24 cellular contexts compared by ENCODE assay signal in the genomic region with DNA sequence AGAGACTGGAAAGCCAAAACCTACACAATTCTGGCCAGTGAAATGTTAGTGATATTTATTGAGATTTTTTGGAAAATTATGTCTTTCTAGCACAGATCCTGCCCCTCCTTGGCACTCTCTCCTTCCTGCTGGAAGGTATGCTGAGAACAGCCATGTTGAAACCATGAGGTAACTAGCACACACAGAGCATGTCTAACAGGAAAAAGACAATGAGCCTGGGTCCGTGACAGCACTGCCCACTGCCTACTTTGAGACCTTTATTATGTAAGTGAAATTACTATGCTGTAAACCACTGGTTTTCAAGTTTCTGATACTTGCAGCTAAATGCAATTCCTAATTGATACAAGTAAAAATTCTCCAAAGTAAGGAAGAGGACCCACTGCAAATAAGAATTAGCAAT.
DNase-seq lines count a peak whose midpoint lies in the region; ATAC-seq and TF ChIP-seq lines count a peak whose summit lies in the region.
"Had no signal": no experiment of that assay in that cellular context is flagged by ENCODE, and none has a peak within 500 bp of the region (broad histone marks: within the 10 kb centered on the region; RNA-seq: fewer than 3 reads in every experiment).

No MANE protein-coding gene starts in this region.

- peaks cover 6% of the 10 kb centered on the region for H3K4me1 Mint-ChIP-seq in endodermal cell

- intact Hi-C loops in left ventricle myocardium inferior (cut with micrococcal nuclease): no loop called here

- TF ChIP-seq CTCF in DOHH2 (IDR thresholded peaks at IDR 0.05; ENCODE audit: low read depth, low read length, poor library complexity, severe bottlenecking) (no peak), GM13977 (IDR thresholded peaks at IDR 0.05; ENCODE audit: extremely low read depth, insufficient read depth, missing control alignments) (no peak), OCI-LY1 (IDR thresholded peaks at IDR 0.05; ENCODE audit: low read length) (no peak), endodermal cell (conservative IDR thresholded peaks at IDR 0.05) (no peak), left ventricle myocardium inferior (IDR thresholded peaks at IDR 0.05; ENCODE audit: borderline replicate concordance) (no peak)

- ATAC-seq in HG03097 (IDR thresholded peaks at IDR 0.05; ENCODE audit: low FRiP score, unreplicated experiment): no peak
- ATAC-seq: Panc1 had no signal

- H3K4me3 Mint-ChIP-seq in endodermal cell: no peak overlapping the region

- H3K79me2 ChIP-seq in DOHH2 (ENCODE audit: control insufficient read depth, low read length) (no peaks in the 10 kb centered on the region), OCI-LY1 (ENCODE audit: insufficient read depth, low read length) (no peaks in the 10 kb centered on the region)

- no peaks in the 10 kb centered on the region for H3K27me3 ChIP-seq in DOHH2 (ENCODE audit: control insufficient read depth, low read length)
- H3K27me3 ChIP-seq in OCI-LY1 (ENCODE audit: insufficient read depth, low read length): no peaks in the 10 kb centered on the region
- H3K27me3 ChIP-seq in endodermal cell (ENCODE audit: control insufficient read depth, insufficient read depth, low read length, poor library complexity, severe bottlenecking): no peaks in the 10 kb centered on the region
- no peaks in the 10 kb centered on the region for H3K27me3 ChIP-seq in left ventricle myocardium inferior (ENCODE audit: low read depth)

- H3K36me3 ChIP-seq in DOHH2 (ENCODE audit: control insufficient read depth, low read length) (peaks cover 3% of the 10 kb centered on the region; the same call in 1 of the 2 replicates), OCI-LY1 (ENCODE audit: insufficient read depth, low read length) (no peaks in the 10 kb centered on the region), endodermal cell (ENCODE audit: control insufficient read depth, insufficient read depth, low read length) (no peaks in the 10 kb centered on the region), left ventricle myocardium inferior (peaks cover 32% of the 10 kb centered on the region)

- H3K4me3 ChIP-seq in DOHH2 (ENCODE audit: low read length): no peak overlapping the region
- H3K4me3 ChIP-seq in OCI-LY1 (ENCODE audit: low read depth, low read length, poor library complexity, severe bottlenecking): no peak overlapping the region
- H3K4me3 ChIP-seq in endodermal cell (ENCODE audit: low read length): no peak overlapping the region
- H3K4me3 ChIP-seq in left ventricle myocardium inferior: no peak overlapping the region

- H3K27ac Mint-ChIP-seq in endodermal cell: peak overlapping the region; percentile 64

- H3K36me3 Mint-ChIP-seq in endodermal cell (ENCODE audit: low read depth): peaks cover 12% of the 10 kb centered on the region

- H3K4me1 ChIP-seq in DOHH2 (ENCODE audit: control insufficient read depth, low read length) (peaks cover 73% of the 10 kb centered on the region), OCI-LY1 (ENCODE audit: insufficient read depth, low read length, severe bottlenecking) (peaks cover 43% of the 10 kb centered on the region), endodermal cell (ENCODE audit: control insufficient read depth, insufficient read depth, low read length) (peaks cover 2% of the 10 kb centered on the region), left ventricle myocardium inferior (no peaks in the 10 kb centered on the region)

- no peaks in the 10 kb centered on the region for H3K9me2 ChIP-seq in DOHH2 (replicated peaks; ENCODE audit: control insufficient read depth, low read length)
- H3K9me2 ChIP-seq in OCI-LY1 (ENCODE audit: low read depth, low read length): no peaks in the 10 kb centered on the region
- H3K9me2 ChIP-seq: SK-N-SH had no signal

- H2AFZ ChIP-seq in OCI-LY1 (ENCODE audit: low read length): no peak overlapping the region

- H3K27ac ChIP-seq in DOHH2 (ENCODE audit: low read depth, low read length) (peak overlapping the region; percentile 97), OCI-LY1 (ENCODE audit: low read depth, low read length, poor library complexity, severe bottlenecking) (peak overlapping the region; percentile 95), endodermal cell (ENCODE audit: low read depth, low read length) (no peak overlapping the region), left ventricle myocardium inferior (replicated peaks) (no peak overlapping the region)

- H3F3A ChIP-seq in DOHH2 (ENCODE audit: control insufficient read depth, insufficient read depth) (peaks cover 33% of the 10 kb centered on the region), OCI-LY1 (ENCODE audit: insufficient read depth, low read length) (no peaks in the 10 kb centered on the region)

- no peaks in the 10 kb centered on the region for H3K9me3 Mint-ChIP-seq in endodermal cell

- in situ Hi-C loops in GM13977 (cut with MboI; ENCODE audit: low pct_unique_long_range_greater_than_20kb, low sequenced_read_pairs, unreplicated experiment): loop anchor here (5.0 to 10.0 kb wide), 2 partner anchors 230 to 897 kb away; no protein-coding TSS in a partner anchor

- H4K20me1 ChIP-seq in DOHH2 (ENCODE audit: control insufficient read depth, insufficient read depth, low read depth, low read length): no peaks in the 10 kb centered on the region
- H4K20me1 ChIP-seq in OCI-LY1 (ENCODE audit: insufficient read depth, low read length): no peaks in the 10 kb centered on the region

- WGBS in endodermal cell (ENCODE audit: insufficient coverage in 1 of 2, insufficient read length in 1 of 2), 2 experiments: 80% methylated on average over 1 of the region's 1 CpG; no CpG with 5 or more reads in 1 of the 2 experiments

- H3K4me2 ChIP-seq in DOHH2 (ENCODE audit: low read length): peak overlapping the region; percentile 35; the same call in 1 of the 2 replicates
- no peak overlapping the region for H3K4me2 ChIP-seq in OCI-LY1 (ENCODE audit: low read length)
- H3K4me2 ChIP-seq: SK-N-SH had no signal

- DNase-seq in GM13977 (ENCODE audit: low spot score) (peak; percentile 16), endodermal cell (no peak), left ventricle myocardium inferior (no peak), GOT3 (lab: John Stamatoyannopoulos, UW) (no peak), glomerular visceral epithelial cell (ENCODE audit: extremely low spot score) (no peak)
- DNase-seq: 8988T, ACHN, DMS153, H7, KBM-7, MV-4-11, NCI-H1105, NCI-H1436 treated with DMSO at 0.1 percent for 48 hours, NCI-H1930, NCI-H2107, NCI-H524, NCI-H748 treated with DMSO at 0.1 percent for 48 hours, SIG-M5, SK-N-SH, T-helper 2 cell had no signal

- H3K9me3 ChIP-seq in DOHH2 (ENCODE audit: control insufficient read depth, insufficient read depth, low read length) (no peaks in the 10 kb centered on the region), OCI-LY1 (ENCODE audit: low read length) (no peaks in the 10 kb centered on the region), endodermal cell (ENCODE audit: control insufficient read depth, low read length) (no peaks in the 10 kb centered on the region), left ventricle myocardium inferior (replicated peaks) (no peaks in the 10 kb centered on the region)
- H3K9me3 ChIP-seq: SK-N-SH had no signal

- H3K27me3 Mint-ChIP-seq in endodermal cell (ENCODE audit: insufficient read depth): no peaks in the 10 kb centered on the region

- no peak overlapping the region for H3K9ac ChIP-seq in OCI-LY1 (ENCODE audit: low read length)
- H3K9ac ChIP-seq in endodermal cell (ENCODE audit: extremely low read depth, low read length, poor library complexity, severe bottlenecking): no peak overlapping the region
- H3K9ac ChIP-seq: SK-N-SH had no signal

Comparison
In these comparisons a context has a peak if more than half of its experiments do, and no peak if none do; other contexts are left out.
1. H3K27ac ChIP-seq: peak in DOHH2 (single experiment) and OCI-LY1 (single experiment); none in endodermal cell (single experiment) and left ventricle myocardium inferior (single experiment).